8 cellular contexts compared by ENCODE assay signal in genomic region chr9:69173497-69173890, GRCh38. TPM values are rescaled to one million over a fixed set of nuclear protein-coding genes. Genes with fewer than 3 reads are reported as not detected.
A peak's percentile ranks its signal among the peaks of the same experiment; 100 is the strongest.
DNase-seq lines count a peak whose midpoint lies in the region; ATAC-seq and TF ChIP-seq lines count a peak whose summit lies in the region.

No MANE protein-coding gene starts in this region.

- peaks cover 24% of the 10 kb centered on the region for H3K27me3 Mint-ChIP-seq in activated naive CD4-positive, alpha-beta T cell treated with anti-CD3 and anti-CD28 coated beads, Interleukin-2, amount 10 ng/mL, durations not matched to agents 7 days and 5 days
- peaks cover 11 to 24% of the 10 kb centered on the region in 2 donors for H3K27me3 Mint-ChIP-seq in stimulated activated naive B cell treated with anti-CD40 and anti-IgM and Interleukin-4, amounts not matched to agents 10 μg/mL and 1 μg/mL and 100 μg/mL, for 72 hours

- H3K9me3 Mint-ChIP-seq in activated naive CD4-positive, alpha-beta T cell treated with anti-CD3 and anti-CD28 coated beads, Interleukin-2, amount 10 ng/mL, durations not matched to agents 7 days and 5 days = no peaks in the 10 kb centered on the region
- H3K9me3 Mint-ChIP-seq in stimulated activated naive B cell treated with anti-CD40 and anti-IgM and Interleukin-4, amounts not matched to agents 10 μg/mL and 1 μg/mL and 100 μg/mL, for 72 hours = no peaks in the 10 kb centered on the region

- H3K36me3 Mint-ChIP-seq in activated naive CD4-positive, alpha-beta T cell treated with anti-CD3 and anti-CD28 coated beads, Interleukin-2, amount 10 ng/mL, durations not matched to agents 7 days and 5 days = peaks cover 2% of the 10 kb centered on the region
- no peaks in the 10 kb centered on the region for H3K36me3 Mint-ChIP-seq in stimulated activated naive B cell treated with anti-CD40 and anti-IgM and Interleukin-4, amounts not matched to agents 10 μg/mL and 1 μg/mL and 100 μg/mL, for 72 hours

- peak overlapping the region; percentile 47 for H3K4me3 ChIP-seq in right cardiac atrium (ENCODE audit: low read length)

- H3K4me1 ChIP-seq in right cardiac atrium (ENCODE audit: control insufficient read depth, insufficient read depth, low read length) = no peaks in the 10 kb centered on the region

- peaks cover 59% of the 10 kb centered on the region for H3K4me1 Mint-ChIP-seq in activated naive CD4-positive, alpha-beta T cell treated with anti-CD3 and anti-CD28 coated beads, Interleukin-2, amount 10 ng/mL, durations not matched to agents 7 days and 5 days
- peaks cover 33 to 39% of the 10 kb centered on the region in 2 donors for H3K4me1 Mint-ChIP-seq in stimulated activated naive B cell treated with anti-CD40 and anti-IgM and Interleukin-4, amounts not matched to agents 10 μg/mL and 1 μg/mL and 100 μg/mL, for 72 hours

- intact Hi-C loops in right cardiac atrium (cut with DNase I) = loop anchor here in 1 of 4 donors (10.0 kb wide), 1 partner anchor 51 kb away; no protein-coding TSS in a partner anchor

- no peaks in the 10 kb centered on the region for H3K9me3 ChIP-seq in right cardiac atrium (ENCODE audit: control insufficient read depth, low read length)

- 6% methylated on average over 17 of the region's 17 CpGs for WGBS in right cardiac atrium

- no peak for DNase-seq in activated naive CD4-positive, alpha-beta T cell treated with anti-CD3 and anti-CD28 coated beads, Interleukin-2, amount 10 ng/mL, durations not matched to agents 7 days and 5 days
- no peak for DNase-seq in activated naive CD4-positive, alpha-beta T cell (lab: John Stamatoyannopoulos, UW)
- DNase-seq in right cardiac atrium (no peak), middle frontal gyrus (ENCODE audit: extremely low spot score, low spot score) (no peak)
- DNase-seq in stimulated activated naive B cell treated with anti-CD40 and anti-IgM and Interleukin-4, amounts not matched to agents 10 μg/mL and 1 μg/mL and 100 μg/mL, for 72 hours = no peak
- no peak for DNase-seq in stimulated activated CD4-positive, alpha-beta T cell treated with anti-CD3 and anti-CD28 coated beads, Interleukin-4, amount 100 ng/mL, for 24 hours

- H3K27me3 ChIP-seq in right cardiac atrium (ENCODE audit: control insufficient read depth, insufficient read depth) = no peaks in the 10 kb centered on the region

- ATAC-seq in SK-N-SH treated with all-trans-retinoic acid at 6 μM for 48 hours (peak; percentile 1; the same call in 2 of the 3 replicates), right cardiac atrium (no peak), HG02610 (IDR thresholded peaks at IDR 0.05; ENCODE audit: unreplicated experiment) (no peak)
- ATAC-seq in stimulated activated naive B cell treated with anti-CD40 and anti-IgM and Interleukin-4, amounts not matched to agents 10 μg/mL and 1 μg/mL and 100 μg/mL, for 72 hours (replicated peaks) = peak; percentile 1 to 2

- CTCF ChIA-PET in activated naive CD4-positive, alpha-beta T cell treated with anti-CD3 and anti-CD28 coated beads, Interleukin-2, amount 10 ng/mL, durations not matched to agents 7 days and 5 days (lab: Charles Lee) = interaction anchor here (1.7 kb wide), 1 partner anchor 19 kb away, joined by 3 read pairs; no protein-coding TSS in a partner anchor

- no peak overlapping the region for H3K27ac ChIP-seq in right cardiac atrium (ENCODE audit: low read length)

- H3K27ac Mint-ChIP-seq in activated naive CD4-positive, alpha-beta T cell treated with anti-CD3 and anti-CD28 coated beads, Interleukin-2, amount 10 ng/mL, durations not matched to agents 7 days and 5 days = peak overlapping the region; percentile 5
- peak overlapping the region; percentile 72 for H3K27ac Mint-ChIP-seq in stimulated activated naive B cell treated with anti-CD40 and anti-IgM and Interleukin-4, amounts not matched to agents 10 μg/mL and 1 μg/mL and 100 μg/mL, for 72 hours

- peak overlapping the region; percentile 78 for H3K4me3 Mint-ChIP-seq in activated naive CD4-positive, alpha-beta T cell treated with anti-CD3 and anti-CD28 coated beads, Interleukin-2, amount 10 ng/mL, durations not matched to agents 7 days and 5 days
- peak overlapping the region; percentile 79 to 86 for H3K4me3 Mint-ChIP-seq in stimulated activated naive B cell treated with anti-CD40 and anti-IgM and Interleukin-4, amounts not matched to agents 10 μg/mL and 1 μg/mL and 100 μg/mL, for 72 hours

TF ChIP-seq in SK-N-SH treated with all-trans-retinoic acid at 6 μM for 48 hours, 23 proteins besides CTCF, POLR2A, EP300 and RAD21:
- TF ChIP-seq RARB (CRISPR knock-in tag; IDR thresholded peaks at IDR 0.05) = no peak
- TF ChIP-seq ISL1 (CRISPR knock-in tag; IDR thresholded peaks at IDR 0.05) = no peak
- no peak for TF ChIP-seq ZNF565 (CRISPR knock-in tag; conservative IDR thresholded peaks at IDR 0.05; ENCODE audit: low read depth)
- no peak for TF ChIP-seq ESRRG (CRISPR knock-in tag; IDR thresholded peaks at IDR 0.05)
- TF ChIP-seq BACH2 (CRISPR knock-in tag; IDR thresholded peaks at IDR 0.05; ENCODE audit: borderline replicate concordance) = no peak
- no peak for TF ChIP-seq ZNF70 (CRISPR knock-in tag; IDR thresholded peaks at IDR 0.05)
- no peak for TF ChIP-seq PPARA (CRISPR knock-in tag; IDR thresholded peaks at IDR 0.05; ENCODE audit: borderline replicate concordance)
- no peak for TF ChIP-seq TOX (CRISPR knock-in tag; IDR thresholded peaks at IDR 0.05; ENCODE audit: borderline replicate concordance)
- TF ChIP-seq, protein P1, sequence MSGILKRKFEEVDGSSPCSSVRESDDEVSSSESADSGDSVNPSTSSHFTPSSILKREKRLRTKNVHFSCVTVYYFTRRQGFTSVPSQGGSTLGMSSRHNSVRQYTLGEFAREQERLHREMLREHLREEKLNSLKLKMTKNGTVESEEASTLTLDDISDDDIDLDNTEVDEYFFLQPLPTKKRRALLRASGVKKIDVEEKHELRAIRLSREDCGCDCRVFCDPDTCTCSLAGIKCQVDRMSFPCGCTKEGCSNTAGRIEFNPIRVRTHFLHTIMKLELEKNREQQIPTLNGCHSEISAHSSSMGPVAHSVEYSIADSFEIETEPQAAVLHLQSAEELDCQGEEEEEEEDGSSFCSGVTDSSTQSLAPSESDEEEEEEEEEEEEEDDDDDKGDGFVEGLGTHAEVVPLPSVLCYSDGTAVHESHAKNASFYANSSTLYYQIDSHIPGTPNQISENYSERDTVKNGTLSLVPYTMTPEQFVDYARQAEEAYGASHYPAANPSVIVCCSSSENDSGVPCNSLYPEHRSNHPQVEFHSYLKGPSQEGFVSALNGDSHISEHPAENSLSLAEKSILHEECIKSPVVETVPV (CRISPR knock-in tag; IDR thresholded peaks at IDR 0.05) = no peak
- no peak for TF ChIP-seq ZNF8 (CRISPR knock-in tag; IDR thresholded peaks at IDR 0.05)
- TF ChIP-seq, protein P2, sequence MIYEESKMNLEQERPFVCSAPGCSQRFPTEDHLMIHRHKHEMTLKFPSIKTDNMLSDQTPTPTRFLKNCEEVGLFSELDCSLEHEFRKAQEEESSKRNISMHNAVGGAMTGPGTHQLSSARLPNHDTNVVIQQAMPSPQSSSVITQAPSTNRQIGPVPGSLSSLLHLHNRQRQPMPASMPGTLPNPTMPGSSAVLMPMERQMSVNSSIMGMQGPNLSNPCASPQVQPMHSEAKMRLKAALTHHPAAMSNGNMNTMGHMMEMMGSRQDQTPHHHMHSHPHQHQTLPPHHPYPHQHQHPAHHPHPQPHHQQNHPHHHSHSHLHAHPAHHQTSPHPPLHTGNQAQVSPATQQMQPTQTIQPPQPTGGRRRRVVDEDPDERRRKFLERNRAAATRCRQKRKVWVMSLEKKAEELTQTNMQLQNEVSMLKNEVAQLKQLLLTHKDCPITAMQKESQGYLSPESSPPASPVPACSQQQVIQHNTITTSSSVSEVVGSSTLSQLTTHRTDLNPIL (CRISPR knock-in tag; IDR thresholded peaks at IDR 0.05; ENCODE audit: low read depth) = no peak
- TF ChIP-seq ZC3H10 (CRISPR knock-in tag; IDR thresholded peaks at IDR 0.05) = no peak
- TF ChIP-seq, protein P3, sequence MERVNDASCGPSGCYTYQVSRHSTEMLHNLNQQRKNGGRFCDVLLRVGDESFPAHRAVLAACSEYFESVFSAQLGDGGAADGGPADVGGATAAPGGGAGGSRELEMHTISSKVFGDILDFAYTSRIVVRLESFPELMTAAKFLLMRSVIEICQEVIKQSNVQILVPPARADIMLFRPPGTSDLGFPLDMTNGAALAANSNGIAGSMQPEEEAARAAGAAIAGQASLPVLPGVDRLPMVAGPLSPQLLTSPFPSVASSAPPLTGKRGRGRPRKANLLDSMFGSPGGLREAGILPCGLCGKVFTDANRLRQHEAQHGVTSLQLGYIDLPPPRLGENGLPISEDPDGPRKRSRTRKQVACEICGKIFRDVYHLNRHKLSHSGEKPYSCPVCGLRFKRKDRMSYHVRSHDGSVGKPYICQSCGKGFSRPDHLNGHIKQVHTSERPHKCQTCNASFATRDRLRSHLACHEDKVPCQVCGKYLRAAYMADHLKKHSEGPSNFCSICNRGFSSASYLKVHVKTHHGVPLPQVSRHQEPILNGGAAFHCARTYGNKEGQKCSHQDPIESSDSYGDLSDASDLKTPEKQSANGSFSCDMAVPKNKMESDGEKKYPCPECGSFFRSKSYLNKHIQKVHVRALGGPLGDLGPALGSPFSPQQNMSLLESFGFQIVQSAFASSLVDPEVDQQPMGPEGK (CRISPR knock-in tag; IDR thresholded peaks at IDR 0.05; ENCODE audit: borderline replicate concordance) = no peak

RNA-seq across cellular contexts. Expression of gene TJP2, which starts 0.6 kb away (rescaled TPM):
- 10 to 100 TPM; 37.9 to 56.3 (median 49.1) TPM for total RNA-seq in right cardiac atrium
- 23.8 TPM for polyA plus RNA-seq in right cardiac atrium

Comparison
In these comparisons a context has a peak if more than half of its experiments do, and no peak if none do; other contexts are left out.
1. ATAC-seq: peak in SK-N-SH treated with all-trans-retinoic acid at 6 μM for 48 hours (single experiment) and stimulated activated naive B cell treated with anti-CD40 and anti-IgM and Interleukin-4, amounts not matched to agents 10 μg/mL and 1 μg/mL and 100 μg/mL, for 72 hours (2 of 2); none in right cardiac atrium (0 of 2) and HG02610 (single experiment).